1 cellular context compared by ENCODE assay signal in the genomic region with DNA sequence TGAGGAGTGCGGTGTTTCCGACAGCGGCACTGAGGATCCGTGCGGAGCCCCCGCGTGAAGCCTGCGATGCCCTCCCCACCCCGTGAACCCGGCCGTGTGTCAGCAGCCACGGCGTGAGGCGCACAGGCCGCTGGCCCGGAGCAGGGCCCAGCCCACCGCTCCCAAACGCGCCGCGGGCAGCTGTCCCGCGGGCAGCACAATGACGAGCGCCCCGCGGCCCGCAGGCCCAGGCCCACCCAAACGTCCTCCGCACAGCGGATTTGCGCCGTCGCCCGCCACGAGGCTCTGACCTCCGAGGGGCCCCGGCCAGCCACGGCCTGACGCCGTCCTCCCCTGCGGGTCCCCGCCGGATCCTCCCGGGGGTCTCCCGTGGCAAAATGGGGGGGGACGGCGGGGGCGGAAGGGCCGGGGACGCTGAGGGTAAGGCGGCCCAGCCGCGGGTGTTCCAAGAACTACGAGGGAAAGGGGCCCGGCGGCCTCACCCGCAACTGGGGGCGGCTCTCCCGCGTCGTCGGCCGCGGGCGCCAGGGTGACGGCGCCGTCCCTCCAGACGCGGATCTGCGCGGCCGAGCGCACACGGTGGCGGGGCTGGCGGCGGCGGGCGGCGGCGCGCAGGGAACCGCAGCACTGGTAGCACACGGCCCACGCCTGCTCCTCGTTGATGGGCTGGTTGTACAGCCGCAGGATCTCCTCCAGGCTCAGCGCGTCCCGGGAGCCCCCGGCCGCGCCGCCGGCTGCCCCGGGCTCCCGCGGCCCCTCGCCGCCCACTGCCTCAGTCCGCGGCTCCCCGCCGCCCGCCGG.
TF ChIP-seq lines count a peak whose summit lies in the region.

No MANE protein-coding gene starts in this region.

TF ChIP-seq in K562, 482 proteins besides CTCF, POLR2A, EP300 and RAD21 (continued from another document):
- TF ChIP-seq NUFIP1 (IDR thresholded peaks at IDR 0.05; ENCODE audit: partially characterized antibody) (no peak), YY1 (IDR thresholded peaks at IDR 0.05; ENCODE audit: borderline replicate concordance in 1 of 3, control insufficient read depth in 1 of 3, extremely low read depth in 1 of 3, insufficient read depth in 3 of 3, insufficient read length in 1 of 3, insufficient replicate concordance in 2 of 3, low read depth in 1 of 3, low read length in 2 of 3) (peak in 1 of 3 experiments; percentile 5), CCAR2 (IDR thresholded peaks at IDR 0.05; ENCODE audit: low read depth, low read length) (no peak), RBBP5 (IDR thresholded peaks at IDR 0.05; ENCODE audit: borderline replicate concordance, insufficient read depth, low read length, poor library complexity, severe bottlenecking) (peak; percentile 75), NEUROD1 (IDR thresholded peaks at IDR 0.05; ENCODE audit: borderline replicate concordance, low read depth, low read length, partially characterized antibody) (no peak), HDAC1 (IDR thresholded peaks at IDR 0.05) (0 out of 4 replicates have a peak, but pooled peaks of 1 of the 2 experiments have one; percentile 28), MBD2 (IDR thresholded peaks at IDR 0.05; ENCODE audit: borderline replicate concordance, low read depth) (no peak), MAFF (IDR thresholded peaks at IDR 0.05; ENCODE audit: low read length) (no peak), MAFK (IDR thresholded peaks at IDR 0.05; ENCODE audit: low read length) (no peak), ZC3H4 (CRISPR knock-in tag; IDR thresholded peaks at IDR 0.05; ENCODE audit: borderline replicate concordance) (0 out of 2 replicates have a peak, but pooled peaks have one; percentile 52), KAT7 (CRISPR knock-in tag; IDR thresholded peaks at IDR 0.05; ENCODE audit: borderline replicate concordance) (0 out of 2 replicates have a peak, but pooled peaks have one; percentile 34), ZNF324 (CRISPR knock-in tag; IDR thresholded peaks at IDR 0.05) (no peak), NCOA6 (IDR thresholded peaks at IDR 0.05) (no peak), GATAD2A (IDR thresholded peaks at IDR 0.05) (no peak), CTBP1 (IDR thresholded peaks at IDR 0.05; ENCODE audit: borderline replicate concordance) (0 out of 2 replicates have a peak, but pooled peaks have one; percentile 65), LARP7 (IDR thresholded peaks at IDR 0.05) (no peak), TEAD4 (IDR thresholded peaks at IDR 0.05; ENCODE audit: low read length) (no peak), TEAD4 (CRISPR knock-in tag; IDR thresholded peaks at IDR 0.05; ENCODE audit: borderline replicate concordance) (0 out of 2 replicates have a peak, but pooled peaks have one; percentile 35), TAF9B (IDR thresholded peaks at IDR 0.05; ENCODE audit: partially characterized antibody) (no peak), CREM (IDR thresholded peaks at IDR 0.05; ENCODE audit: low read depth) (peak; percentile 21; the same call in 1 of the 2 replicates), KHSRP (IDR thresholded peaks at IDR 0.05) (no peak), SMAD2 (IDR thresholded peaks at IDR 0.05; ENCODE audit: low read depth, low read length) (no peak)
- TF ChIP-seq, protein P1, sequence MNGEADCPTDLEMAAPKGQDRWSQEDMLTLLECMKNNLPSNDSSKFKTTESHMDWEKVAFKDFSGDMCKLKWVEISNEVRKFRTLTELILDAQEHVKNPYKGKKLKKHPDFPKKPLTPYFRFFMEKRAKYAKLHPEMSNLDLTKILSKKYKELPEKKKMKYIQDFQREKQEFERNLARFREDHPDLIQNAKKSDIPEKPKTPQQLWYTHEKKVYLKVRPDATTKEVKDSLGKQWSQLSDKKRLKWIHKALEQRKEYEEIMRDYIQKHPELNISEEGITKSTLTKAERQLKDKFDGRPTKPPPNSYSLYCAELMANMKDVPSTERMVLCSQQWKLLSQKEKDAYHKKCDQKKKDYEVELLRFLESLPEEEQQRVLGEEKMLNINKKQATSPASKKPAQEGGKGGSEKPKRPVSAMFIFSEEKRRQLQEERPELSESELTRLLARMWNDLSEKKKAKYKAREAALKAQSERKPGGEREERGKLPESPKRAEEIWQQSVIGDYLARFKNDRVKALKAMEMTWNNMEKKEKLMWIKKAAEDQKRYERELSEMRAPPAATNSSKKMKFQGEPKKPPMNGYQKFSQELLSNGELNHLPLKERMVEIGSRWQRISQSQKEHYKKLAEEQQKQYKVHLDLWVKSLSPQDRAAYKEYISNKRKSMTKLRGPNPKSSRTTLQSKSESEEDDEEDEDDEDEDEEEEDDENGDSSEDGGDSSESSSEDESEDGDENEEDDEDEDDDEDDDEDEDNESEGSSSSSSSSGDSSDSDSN (IDR thresholded peaks at IDR 0.05; ENCODE audit: borderline replicate concordance in 1 of 2, low read depth in 2 of 2, low read length in 2 of 2) = peak in 1 of 2 experiments; percentile 46; a peak in 3 of 4 replicates
- TF ChIP-seq, protein P2, sequence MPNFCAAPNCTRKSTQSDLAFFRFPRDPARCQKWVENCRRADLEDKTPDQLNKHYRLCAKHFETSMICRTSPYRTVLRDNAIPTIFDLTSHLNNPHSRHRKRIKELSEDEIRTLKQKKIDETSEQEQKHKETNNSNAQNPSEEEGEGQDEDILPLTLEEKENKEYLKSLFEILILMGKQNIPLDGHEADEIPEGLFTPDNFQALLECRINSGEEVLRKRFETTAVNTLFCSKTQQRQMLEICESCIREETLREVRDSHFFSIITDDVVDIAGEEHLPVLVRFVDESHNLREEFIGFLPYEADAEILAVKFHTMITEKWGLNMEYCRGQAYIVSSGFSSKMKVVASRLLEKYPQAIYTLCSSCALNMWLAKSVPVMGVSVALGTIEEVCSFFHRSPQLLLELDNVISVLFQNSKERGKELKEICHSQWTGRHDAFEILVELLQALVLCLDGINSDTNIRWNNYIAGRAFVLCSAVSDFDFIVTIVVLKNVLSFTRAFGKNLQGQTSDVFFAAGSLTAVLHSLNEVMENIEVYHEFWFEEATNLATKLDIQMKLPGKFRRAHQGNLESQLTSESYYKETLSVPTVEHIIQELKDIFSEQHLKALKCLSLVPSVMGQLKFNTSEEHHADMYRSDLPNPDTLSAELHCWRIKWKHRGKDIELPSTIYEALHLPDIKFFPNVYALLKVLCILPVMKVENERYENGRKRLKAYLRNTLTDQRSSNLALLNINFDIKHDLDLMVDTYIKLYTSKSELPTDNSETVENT (CRISPR knock-in tag; IDR thresholded peaks at IDR 0.05) = 0 out of 2 replicates have a peak, but pooled peaks have one; percentile 13
- TF ChIP-seq, protein P3, sequence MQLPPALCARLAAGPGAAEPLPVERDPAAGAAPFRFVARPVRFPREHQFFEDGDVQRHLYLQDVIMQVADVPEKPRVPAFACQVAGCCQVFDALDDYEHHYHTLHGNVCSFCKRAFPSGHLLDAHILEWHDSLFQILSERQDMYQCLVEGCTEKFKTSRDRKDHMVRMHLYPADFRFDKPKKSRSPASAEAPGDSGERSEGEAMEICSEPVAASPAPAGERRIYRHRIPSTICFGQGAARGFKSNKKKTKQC (CRISPR knock-in tag; IDR thresholded peaks at IDR 0.05) = 0 out of 2 replicates have a peak, but pooled peaks have one; percentile 29
- TF ChIP-seq, protein P4, sequence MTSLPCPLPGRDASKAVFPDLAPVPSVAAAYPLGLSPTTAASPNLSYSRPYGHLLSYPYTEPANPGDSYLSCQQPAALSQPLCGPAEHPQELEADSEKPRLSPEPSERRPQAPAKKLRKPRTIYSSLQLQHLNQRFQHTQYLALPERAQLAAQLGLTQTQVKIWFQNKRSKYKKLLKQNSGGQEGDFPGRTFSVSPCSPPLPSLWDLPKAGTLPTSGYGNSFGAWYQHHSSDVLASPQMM (CRISPR knock-in tag; IDR thresholded peaks at IDR 0.05) = no peak
- TF ChIP-seq, protein P5, sequence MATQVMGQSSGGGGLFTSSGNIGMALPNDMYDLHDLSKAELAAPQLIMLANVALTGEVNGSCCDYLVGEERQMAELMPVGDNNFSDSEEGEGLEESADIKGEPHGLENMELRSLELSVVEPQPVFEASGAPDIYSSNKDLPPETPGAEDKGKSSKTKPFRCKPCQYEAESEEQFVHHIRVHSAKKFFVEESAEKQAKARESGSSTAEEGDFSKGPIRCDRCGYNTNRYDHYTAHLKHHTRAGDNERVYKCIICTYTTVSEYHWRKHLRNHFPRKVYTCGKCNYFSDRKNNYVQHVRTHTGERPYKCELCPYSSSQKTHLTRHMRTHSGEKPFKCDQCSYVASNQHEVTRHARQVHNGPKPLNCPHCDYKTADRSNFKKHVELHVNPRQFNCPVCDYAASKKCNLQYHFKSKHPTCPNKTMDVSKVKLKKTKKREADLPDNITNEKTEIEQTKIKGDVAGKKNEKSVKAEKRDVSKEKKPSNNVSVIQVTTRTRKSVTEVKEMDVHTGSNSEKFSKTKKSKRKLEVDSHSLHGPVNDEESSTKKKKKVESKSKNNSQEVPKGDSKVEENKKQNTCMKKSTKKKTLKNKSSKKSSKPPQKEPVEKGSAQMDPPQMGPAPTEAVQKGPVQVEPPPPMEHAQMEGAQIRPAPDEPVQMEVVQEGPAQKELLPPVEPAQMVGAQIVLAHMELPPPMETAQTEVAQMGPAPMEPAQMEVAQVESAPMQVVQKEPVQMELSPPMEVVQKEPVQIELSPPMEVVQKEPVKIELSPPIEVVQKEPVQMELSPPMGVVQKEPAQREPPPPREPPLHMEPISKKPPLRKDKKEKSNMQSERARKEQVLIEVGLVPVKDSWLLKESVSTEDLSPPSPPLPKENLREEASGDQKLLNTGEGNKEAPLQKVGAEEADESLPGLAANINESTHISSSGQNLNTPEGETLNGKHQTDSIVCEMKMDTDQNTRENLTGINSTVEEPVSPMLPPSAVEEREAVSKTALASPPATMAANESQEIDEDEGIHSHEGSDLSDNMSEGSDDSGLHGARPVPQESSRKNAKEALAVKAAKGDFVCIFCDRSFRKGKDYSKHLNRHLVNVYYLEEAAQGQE (CRISPR knock-in tag; IDR thresholded peaks at IDR 0.05; ENCODE audit: low read depth) = no peak
- TF ChIP-seq, protein P6, sequence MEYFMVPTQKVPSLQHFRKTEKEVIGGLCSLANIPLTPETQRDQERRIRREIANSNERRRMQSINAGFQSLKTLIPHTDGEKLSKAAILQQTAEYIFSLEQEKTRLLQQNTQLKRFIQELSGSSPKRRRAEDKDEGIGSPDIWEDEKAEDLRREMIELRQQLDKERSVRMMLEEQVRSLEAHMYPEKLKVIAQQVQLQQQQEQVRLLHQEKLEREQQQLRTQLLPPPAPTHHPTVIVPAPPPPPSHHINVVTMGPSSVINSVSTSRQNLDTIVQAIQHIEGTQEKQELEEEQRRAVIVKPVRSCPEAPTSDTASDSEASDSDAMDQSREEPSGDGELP (CRISPR knock-in tag; IDR thresholded peaks at IDR 0.05; ENCODE audit: borderline replicate concordance) = peak; percentile 17; the same call in 1 of the 2 replicates
- TF ChIP-seq, protein P7, sequence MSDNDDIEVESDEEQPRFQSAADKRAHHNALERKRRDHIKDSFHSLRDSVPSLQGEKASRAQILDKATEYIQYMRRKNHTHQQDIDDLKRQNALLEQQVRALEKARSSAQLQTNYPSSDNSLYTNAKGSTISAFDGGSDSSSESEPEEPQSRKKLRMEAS (CRISPR knock-in tag; IDR thresholded peaks at IDR 0.05) = peak; percentile 74
- TF ChIP-seq, protein P8, sequence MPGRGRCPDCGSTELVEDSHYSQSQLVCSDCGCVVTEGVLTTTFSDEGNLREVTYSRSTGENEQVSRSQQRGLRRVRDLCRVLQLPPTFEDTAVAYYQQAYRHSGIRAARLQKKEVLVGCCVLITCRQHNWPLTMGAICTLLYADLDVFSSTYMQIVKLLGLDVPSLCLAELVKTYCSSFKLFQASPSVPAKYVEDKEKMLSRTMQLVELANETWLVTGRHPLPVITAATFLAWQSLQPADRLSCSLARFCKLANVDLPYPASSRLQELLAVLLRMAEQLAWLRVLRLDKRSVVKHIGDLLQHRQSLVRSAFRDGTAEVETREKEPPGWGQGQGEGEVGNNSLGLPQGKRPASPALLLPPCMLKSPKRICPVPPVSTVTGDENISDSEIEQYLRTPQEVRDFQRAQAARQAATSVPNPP (IDR thresholded peaks at IDR 0.05; ENCODE audit: borderline replicate concordance, insufficient read depth, insufficient read length) = no peak
